1 cellular context compared by ENCODE assay signal in genomic region chr3:52793702-52794611, GRCh38.
TF ChIP-seq lines count a peak whose summit lies in the region.

No MANE protein-coding gene starts in this region.

TF ChIP-seq in HepG2, 621 proteins besides CTCF, POLR2A, EP300 and RAD21 (continued from another document and continues in another):
- no peak for TF ChIP-seq AKNA (CRISPR knock-in tag; IDR thresholded peaks at IDR 0.05; ENCODE audit: borderline replicate concordance)
- TF ChIP-seq ZNF512B (CRISPR knock-in tag; IDR thresholded peaks at IDR 0.05; ENCODE audit: borderline replicate concordance): no peak
- TF ChIP-seq TBX2 (CRISPR knock-in tag; IDR thresholded peaks at IDR 0.05; ENCODE audit: borderline replicate concordance): peak; percentile 17; the same call in 1 of the 2 replicates
- no peak for TF ChIP-seq SSRP1 (CRISPR knock-in tag; IDR thresholded peaks at IDR 0.05)
- TF ChIP-seq KIAA2018 (CRISPR knock-in tag; IDR thresholded peaks at IDR 0.05; ENCODE audit: borderline replicate concordance): no peak
- no peak for TF ChIP-seq NFE2 (CRISPR knock-in tag; IDR thresholded peaks at IDR 0.05)
- 0 out of 2 replicates have a peak, but pooled peaks have one; percentile 5 for TF ChIP-seq TFDP2 (CRISPR knock-in tag; IDR thresholded peaks at IDR 0.05)
- TF ChIP-seq CENPT (CRISPR knock-in tag; IDR thresholded peaks at IDR 0.05; ENCODE audit: low read depth): no peak
- TF ChIP-seq AGO1 (IDR thresholded peaks at IDR 0.05; ENCODE audit: low read depth, low read length, poor library complexity, severe bottlenecking): no peak
- no peak for TF ChIP-seq CHD2 (IDR thresholded peaks at IDR 0.05; ENCODE audit: low read depth, low read length)
- TF ChIP-seq ATF2 (CRISPR knock-in tag; IDR thresholded peaks at IDR 0.05): 0 out of 2 replicates have a peak, but pooled peaks have one; percentile 15
- TF ChIP-seq NFE2L2 (IDR thresholded peaks at IDR 0.05; ENCODE audit: low read length): no peak
- no peak for TF ChIP-seq BCL3 (CRISPR knock-in tag; IDR thresholded peaks at IDR 0.05)
- TF ChIP-seq ZC3H13 (CRISPR knock-in tag; IDR thresholded peaks at IDR 0.05): peak; percentile 9; the same call in 1 of the 2 replicates
- no peak for TF ChIP-seq MLLT10 (CRISPR knock-in tag; IDR thresholded peaks at IDR 0.05)
- TF ChIP-seq MXD3 (CRISPR knock-in tag; IDR thresholded peaks at IDR 0.05): 0 out of 2 replicates have a peak, but pooled peaks have one; percentile 6
- TF ChIP-seq THAP9 (CRISPR knock-in tag; IDR thresholded peaks at IDR 0.05; ENCODE audit: borderline replicate concordance): 0 out of 2 replicates have a peak, but pooled peaks have one; percentile 0
- no peak for TF ChIP-seq RAD51 (IDR thresholded peaks at IDR 0.05; ENCODE audit: borderline replicate concordance)
- TF ChIP-seq MXD4 (CRISPR knock-in tag; IDR thresholded peaks at IDR 0.05): no peak
- no peak for TF ChIP-seq HOXA7 (CRISPR knock-in tag; IDR thresholded peaks at IDR 0.05)
- 0 out of 2 replicates have a peak, but pooled peaks have one; percentile 47 for TF ChIP-seq CBFB (CRISPR knock-in tag; IDR thresholded peaks at IDR 0.05)
- TF ChIP-seq ZNF281 (CRISPR knock-in tag; IDR thresholded peaks at IDR 0.05; ENCODE audit: borderline replicate concordance): no peak
- no peak for TF ChIP-seq AHR (CRISPR knock-in tag; IDR thresholded peaks at IDR 0.05)
- no peak for TF ChIP-seq ZSCAN31 (CRISPR knock-in tag; IDR thresholded peaks at IDR 0.05; ENCODE audit: low read depth)
